In the genomic region with DNA sequence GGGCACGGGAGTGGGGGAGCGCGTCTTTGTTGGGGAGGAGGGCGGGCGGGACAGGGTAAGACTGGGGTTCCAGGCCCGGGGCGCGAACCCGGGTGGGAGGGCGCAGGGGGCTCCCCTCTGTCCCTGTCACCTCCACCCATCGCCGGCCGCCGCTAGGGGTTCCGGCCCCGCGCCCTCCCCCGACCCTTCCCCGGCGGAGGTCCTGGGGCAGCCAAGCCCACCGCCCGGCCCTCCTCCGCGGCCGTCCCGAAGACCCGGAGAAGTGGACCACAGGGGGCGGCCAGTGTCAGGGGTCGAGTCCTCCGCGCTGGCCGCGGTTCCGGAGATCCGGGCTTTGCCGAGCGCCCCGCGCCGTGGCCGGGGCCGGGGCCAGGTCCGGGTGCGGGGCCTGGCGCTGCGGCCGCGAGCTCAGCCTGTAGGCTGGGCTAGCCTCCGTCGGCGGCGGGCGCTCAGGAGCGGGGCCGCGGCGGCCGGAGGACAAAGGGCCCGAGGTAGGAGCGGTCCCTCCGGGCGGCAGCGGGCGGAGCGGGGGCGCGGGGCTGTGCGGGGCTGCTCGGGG, we compare ENCODE assay signal across 8 cellular contexts. TPM values are rescaled to one million over a fixed set of nuclear protein-coding genes. Genes with fewer than 3 reads are reported as not detected.
DNase-seq lines count a peak whose midpoint lies in the region; FAIRE-seq and TF ChIP-seq lines count a peak whose summit lies in the region.

No MANE protein-coding gene starts in this region.

- TF ChIP-seq CTCF in HFF-Myc (IDR thresholded peaks at IDR 0.05; ENCODE audit: low read depth, low read length, missing control alignments), result no peak
- no peak for TF ChIP-seq CTCF in ascending aorta (IDR thresholded peaks at IDR 0.05)
- no peak for TF ChIP-seq CTCF in spleen (IDR thresholded peaks at IDR 0.05 in 8 of 11, conservative IDR thresholded peaks at IDR 0.05 in 3 of 11)

- H3K9me3 ChIP-seq in ascending aorta (no peaks in the 10 kb centered on the region), iPS-20b (ENCODE audit: insufficient read depth, low read depth, low read length) (no peaks in the 10 kb centered on the region), spleen (no peaks in the 10 kb centered on the region)

- intact Hi-C loops in ascending aorta (cut with DNase I), result no loop called here
- intact Hi-C loops in spleen (cut with DNase I; ENCODE audit: low total_unique reads), result loop anchor here (2.0 kb wide), 1 partner anchor 32 kb away; no protein-coding TSS in a partner anchor

- DNase-seq in HFF-Myc (ENCODE audit: extremely low read depth, low read depth), result no peak
- DNase-seq in ascending aorta (ENCODE audit: low spot score in 2 of 2), result no peak
- DNase-seq in spleen, result no peak
- DNase-seq in stimulated activated CD4-positive, alpha-beta T cell treated with anti-CD3 and anti-CD28 coated beads, Interleukin-12 subunit alpha, Interleukin-12 subunit beta, amount 100 ng/mL, for 4 hours, result no peak
- no peak for DNase-seq in GM19239 (ENCODE audit: insufficient read length, low spot score)
- DNase-seq in activated CD4-positive, alpha-beta memory T cell treated with anti-CD3 and anti-CD28 coated beads, Interleukin-2, amount 10 ng/mL, durations not matched to agents 7 days and 5 days, result no peak
- DNase-seq in activated CD4-positive, CD25-positive, alpha-beta regulatory T cell (lab: John Stamatoyannopoulos, UW), result no peak

- H3K27ac ChIP-seq in ascending aorta, result no peak overlapping the region
- H3K27ac ChIP-seq in iPS-20b (ENCODE audit: low read length), result no peak overlapping the region
- H3K27ac ChIP-seq in spleen, result no peak overlapping the region

- no peak for TF ChIP-seq POLR2A in spleen (IDR thresholded peaks at IDR 0.05)

- WGBS in spleen, 5 donors, result 1 to 3% (median 2%) methylated on average over 16 to 69 of the region's 69 CpGs

- H3K4me1 Mint-ChIP-seq in activated CD4-positive, alpha-beta memory T cell treated with anti-CD3 and anti-CD28 coated beads, Interleukin-2, amount 10 ng/mL, durations not matched to agents 7 days and 5 days, result peaks cover 9% of the 10 kb centered on the region

- POLR2A ChIA-PET in activated CD4-positive, alpha-beta memory T cell treated with anti-CD3 and anti-CD28 coated beads, Interleukin-2, amount 10 ng/mL, durations not matched to agents 7 days and 5 days (lab: Charles Lee), result no interaction called here

- H3K27ac Mint-ChIP-seq in activated CD4-positive, alpha-beta memory T cell treated with anti-CD3 and anti-CD28 coated beads, Interleukin-2, amount 10 ng/mL, durations not matched to agents 7 days and 5 days, result no peak overlapping the region

- H3K4me1 ChIP-seq in ascending aorta, result no peaks in the 10 kb centered on the region
- no peaks in the 10 kb centered on the region; the same call in 1 of the 2 replicates for H3K4me1 ChIP-seq in iPS-20b (ENCODE audit: insufficient read depth, low read length)
- peaks cover 0 to 25% (median 18%) of the 10 kb centered on the region in 6 donors for H3K4me1 ChIP-seq in spleen

- no peak overlapping the region for H3K4me3 Mint-ChIP-seq in activated CD4-positive, alpha-beta memory T cell treated with anti-CD3 and anti-CD28 coated beads, Interleukin-2, amount 10 ng/mL, durations not matched to agents 7 days and 5 days

- H3K27me3 ChIP-seq in ascending aorta (peaks cover 12% of the 10 kb centered on the region), iPS-20b (ENCODE audit: insufficient read depth, low read length) (peaks cover 26% of the 10 kb centered on the region), spleen (replicated peaks in 1 of 7) (peaks cover 0 to 94% (median 47%) of the 10 kb centered on the region in 7 donors)

- H3K36me3 Mint-ChIP-seq in activated CD4-positive, alpha-beta memory T cell treated with anti-CD3 and anti-CD28 coated beads, Interleukin-2, amount 10 ng/mL, durations not matched to agents 7 days and 5 days (ENCODE audit: low read depth), result no peaks in the 10 kb centered on the region

- no peak for FAIRE-seq in GM19239 (lab: Jason Lieb, UNC)

- H3K4me3 ChIP-seq in HFF-Myc (replicated peaks; ENCODE audit: low read depth, low read length) (peak overlapping the region; percentile 35; the same call in 1 of the 2 replicates), ascending aorta (peak overlapping the region; percentile 48 to 64), iPS-20b (ENCODE audit: low read length) (peak overlapping the region; percentile 86), spleen (peak overlapping the region in 7 of 8 donors; percentile 13 to 69 (median 34))

- H3K9me3 Mint-ChIP-seq in activated CD4-positive, alpha-beta memory T cell treated with anti-CD3 and anti-CD28 coated beads, Interleukin-2, amount 10 ng/mL, durations not matched to agents 7 days and 5 days, result no peaks in the 10 kb centered on the region

- H3K36me3 ChIP-seq in ascending aorta (no peaks in the 10 kb centered on the region), iPS-20b (ENCODE audit: insufficient read depth, low read depth, low read length) (no peaks in the 10 kb centered on the region), spleen (no peaks in the 10 kb centered on the region)

- peak overlapping the region; percentile 47; the same call in 1 of the 2 replicates for H3K9ac ChIP-seq in iPS-20b (ENCODE audit: low read depth, low read length)

- CTCF ChIA-PET in activated CD4-positive, alpha-beta memory T cell treated with anti-CD3 and anti-CD28 coated beads, Interleukin-2, amount 10 ng/mL, durations not matched to agents 7 days and 5 days (lab: Charles Lee), result no interaction called here

- H3K27me3 Mint-ChIP-seq in activated CD4-positive, alpha-beta memory T cell treated with anti-CD3 and anti-CD28 coated beads, Interleukin-2, amount 10 ng/mL, durations not matched to agents 7 days and 5 days, result peaks cover 61% of the 10 kb centered on the region

RNA-seq across cellular contexts. Expression of a gene that starts 16.6 kb away (rescaled TPM):
- total RNA-seq in ascending aorta, result 1.9 TPM
- total RNA-seq in spleen, result 10 to 100 TPM in 2 of 7 donors, 1 to 10 TPM in 5; 7.3 to 13.6 (median 8.7) TPM
- 1 to 10 TPM; 4.7 to 7.7 (median 4.7) TPM for polyA plus RNA-seq in spleen
- total RNA-seq in activated CD4-positive, alpha-beta memory T cell treated with anti-CD3 and anti-CD28 coated beads, Interleukin-2, amount 10 ng/mL, durations not matched to agents 7 days and 5 days, result 1 to 10 TPM; 5.9 to 6.6 TPM

RNA-seq across cellular contexts. Expression of a gene that starts 51.3 kb away (rescaled TPM):
- 5.9 TPM for total RNA-seq in ascending aorta
- 1 to 10 TPM in 1 of 7 donors, under 1 TPM in 6; 0.35 to 1.6 (median 0.68) TPM for total RNA-seq in spleen
- under 1 TPM in 2 of 3 donors, not detected in 1; 0.06 to 0.09 TPM for polyA plus RNA-seq in spleen
- total RNA-seq in activated CD4-positive, alpha-beta memory T cell treated with anti-CD3 and anti-CD28 coated beads, Interleukin-2, amount 10 ng/mL, durations not matched to agents 7 days and 5 days, result under 1 TPM; 0.13 to 0.33 TPM

Comparison
In these comparisons a context has a peak if more than half of its experiments do, and no peak if none do; other contexts are left out.
1. H3K4me3 ChIP-seq: peak in every context shown above with its lines; median percentile 86 in iPS-20b; 56 in ascending aorta; 35 in HFF-Myc; 34 in spleen.